ENCODE assay signal across 23 cellular contexts in genomic region chr7:127484954-127485353, GRCh38.
"Had no signal": no experiment of that assay in that cellular context is flagged by ENCODE, and none has a peak within 500 bp of the region (broad histone marks: within the 10 kb centered on the region; RNA-seq: fewer than 3 reads in every experiment).

No MANE protein-coding gene starts in this region.

- H3K4me3 Mint-ChIP-seq: activated CD4-positive, alpha-beta T cell treated with anti-CD3 and anti-CD28 coated beads, Interleukin-2, amount 10 ng/mL, durations not matched to agents 24 days and 14 days; natural killer cell treated with Interleukin-12 subunit alpha and Interleukin-12 subunit beta and Interleukin-15 and Interleukin-18, amount 100 ng/mL, for 72 hours had no signal

- H3K27me3 ChIP-seq: brain microvascular endothelial cell, colonic mucosa, pancreas, right lobe of liver, upper lobe of right lung had no signal

- H3K36me3 ChIP-seq: brain microvascular endothelial cell, colonic mucosa, lower lobe of right lung, neutrophil, pancreas, right lobe of liver, upper lobe of right lung had no signal

- ATAC-seq: left colon; lower lobe of right lung; natural killer cell treated with Interleukin-12 subunit alpha and Interleukin-12 subunit beta and Interleukin-15 and Interleukin-18, amount 100 ng/mL, for 72 hours; right lobe of liver; upper lobe of right lung had no signal

- H3K27ac Mint-ChIP-seq: activated CD4-positive, alpha-beta T cell treated with anti-CD3 and anti-CD28 coated beads, Interleukin-2, amount 10 ng/mL, durations not matched to agents 24 days and 14 days; natural killer cell treated with Interleukin-12 subunit alpha and Interleukin-12 subunit beta and Interleukin-15 and Interleukin-18, amount 100 ng/mL, for 72 hours had no signal

- H3K9me3 Mint-ChIP-seq: activated CD4-positive, alpha-beta T cell treated with anti-CD3 and anti-CD28 coated beads, Interleukin-2, amount 10 ng/mL, durations not matched to agents 24 days and 14 days; natural killer cell treated with Interleukin-12 subunit alpha and Interleukin-12 subunit beta and Interleukin-15 and Interleukin-18, amount 100 ng/mL, for 72 hours had no signal

- DNase-seq: activated CD4-positive, alpha-beta T cell treated with anti-CD3 and anti-CD28 coated beads, Interleukin-2, amount 10 ng/mL, durations not matched to agents 24 days and 14 days; activated CD4-positive, CD25-positive, alpha-beta regulatory T cell; activated CD8-positive, alpha-beta memory T cell treated with anti-CD3 and anti-CD28 coated beads for 24 hours; activated CD8-positive, alpha-beta memory T cell treated with anti-CD3 and anti-CD28 coated beads, Interleukin-2, amount 50 U/mL, for 48 hours; activated effector memory CD4-positive, alpha-beta T cell treated with Interleukin-2 at 50 U/mL for 16 hours; anterior cingulate cortex; brain microvascular endothelial cell; central memory CD4-positive, alpha-beta T cell; colonic mucosa; erythroblast; hypothalamus; islet precursor cell; left colon; lower lobe of right lung; pancreas; right lobe of liver; SK-N-SH; small intestine; stimulated activated CD4-positive, alpha-beta T cell treated with anti-CD3 and anti-CD28 coated beads, Interleukin-15, amount 100 ng/mL, for 24 hours; stimulated activated CD4-positive, alpha-beta T cell treated with anti-CD3 and anti-CD28 coated beads, Interleukin-2, amount 100 ng/mL, for 48 hours; upper lobe of right lung had no signal

- H3K27ac ChIP-seq: brain microvascular endothelial cell, colonic mucosa, lower lobe of right lung, neutrophil, pancreas, right lobe of liver, upper lobe of right lung had no signal

- H3K4me1 ChIP-seq: colonic mucosa, lower lobe of right lung, right lobe of liver, upper lobe of right lung had no signal

- H3K36me3 Mint-ChIP-seq: natural killer cell treated with Interleukin-12 subunit alpha and Interleukin-12 subunit beta and Interleukin-15 and Interleukin-18, amount 100 ng/mL, for 72 hours had no signal

- H3K4me3 ChIP-seq: colonic mucosa, lower lobe of right lung, pancreas, right lobe of liver, upper lobe of right lung had no signal

- H3K9me3 ChIP-seq: colonic mucosa, lower lobe of right lung, neutrophil, pancreas, right lobe of liver, SK-N-SH, upper lobe of right lung had no signal
